In genomic region chr7:127392566-127393369, GRCh38 we compare ENCODE assay signal across 8 cellular contexts. TPM values are rescaled to one million over a fixed set of nuclear protein-coding genes. Genes with fewer than 3 reads are reported as not detected.
DNase-seq lines count a peak whose midpoint lies in the region; TF ChIP-seq lines count a peak whose summit lies in the region.

ZNF800 (minus strand) TSS chr7:127392708; CDS start chr7:127391557, 1,151 bp downstream.

- H3K36me3 ChIP-seq in H7 (replicated peaks; ENCODE audit: control insufficient read depth, insufficient read depth, low read length) (no peaks in the 10 kb centered on the region), MM.1S (replicated peaks; ENCODE audit: insufficient read depth, low read length) (no peaks in the 10 kb centered on the region; the same call in 1 of the 2 replicates), stomach smooth muscle (ENCODE audit: control insufficient read depth in 2 of 2, insufficient read depth in 2 of 2, low read length in 2 of 2) (peaks cover 0 to 4% of the 10 kb centered on the region in 2 donors)

- H3K4me1 ChIP-seq in MM.1S (ENCODE audit: low read length) (peaks cover 23% of the 10 kb centered on the region), stomach smooth muscle (ENCODE audit: control insufficient read depth, insufficient read depth, low read length) (peaks cover 10% of the 10 kb centered on the region)

- H3K4me2 ChIP-seq in MM.1S (ENCODE audit: low read depth, low read length) = peak within 1 kb of the TSS; percentile 96

- H3K36me3 Mint-ChIP-seq in neural crest cell (ENCODE audit: low read depth) = peaks cover 13% of the 10 kb centered on the region

- H3F3A ChIP-seq in MM.1S (ENCODE audit: insufficient read depth, low read length) = peaks cover 14% of the 10 kb centered on the region

- H3K27ac ChIP-seq in MM.1S (ENCODE audit: low read length) (peak within 1 kb of the TSS; percentile 91), stomach smooth muscle (ENCODE audit: low read length) (peak within 1 kb of the TSS; percentile 93)

- DNase-seq in ELR (ENCODE audit: low read depth) (peak; percentile 86), H7 (peak; percentile 91), MM.1S (peak; percentile 96), SIG-M5 treated with dmso at 0.1 percent for 504 hours (lab: John Stamatoyannopoulos, UW; ENCODE audit: unreplicated experiment) (peak; percentile 91), activated gamma-delta T cell treated with Interleukin-2 at 50 U/mL for 16 hours (peak; percentile 85), fibroblast of villous mesenchyme (ENCODE audit: low read depth) (peak; percentile 85), neural crest cell (ENCODE audit: low read depth, low spot score) (peak; percentile 72)

- TF ChIP-seq CTCF in MM.1S (IDR thresholded peaks at IDR 0.05; ENCODE audit: low read length) = no peak
- TF ChIP-seq CTCF in fibroblast of villous mesenchyme (IDR thresholded peaks at IDR 0.05; ENCODE audit: insufficient read depth, low read depth, low read length) = no peak
- no peak for TF ChIP-seq CTCF in neural crest cell (conservative IDR thresholded peaks at IDR 0.05)

- H3K4me3 Mint-ChIP-seq in neural crest cell = peak within 1 kb of the TSS; percentile 99

- peak within 1 kb of the TSS; percentile 93 for H2AFZ ChIP-seq in MM.1S (ENCODE audit: low read length)

- peaks cover 39% of the 10 kb centered on the region for H3K27me3 Mint-ChIP-seq in neural crest cell (ENCODE audit: low read depth)

- H3K4me3 ChIP-seq in H7 (ENCODE audit: insufficient read depth, low read depth, low read length) = peak within 1 kb of the TSS; percentile 74
- peak within 1 kb of the TSS; percentile 98 for H3K4me3 ChIP-seq in MM.1S (ENCODE audit: low read length)
- H3K4me3 ChIP-seq in fibroblast of villous mesenchyme (ENCODE audit: low read depth, low read length) = peak within 1 kb of the TSS; percentile 95
- peak within 1 kb of the TSS; percentile 80 to 87 for H3K4me3 ChIP-seq in stomach smooth muscle (ENCODE audit: low read length in 2 of 2)

- H4K20me1 ChIP-seq in MM.1S (ENCODE audit: insufficient read depth, low read length) = peaks cover 4% of the 10 kb centered on the region; the same call in 1 of the 2 replicates

- peaks cover 48% of the 10 kb centered on the region for H3K79me2 ChIP-seq in MM.1S (ENCODE audit: low read length)

- H3K9ac ChIP-seq in MM.1S (ENCODE audit: low read length) (peak within 1 kb of the TSS; percentile 98), stomach smooth muscle (ENCODE audit: low read length in 2 of 2) (peak within 1 kb of the TSS; percentile 83 to 93)

- H3K27ac Mint-ChIP-seq in neural crest cell (ENCODE audit: unreplicated experiment) = peak within 1 kb of the TSS; percentile 95

- H3K27me3 ChIP-seq in H7 (ENCODE audit: control insufficient read depth, insufficient read depth, low read length) = peaks cover 42% of the 10 kb centered on the region
- no peaks in the 10 kb centered on the region for H3K27me3 ChIP-seq in MM.1S (replicated peaks; ENCODE audit: insufficient read depth, low read length)
- H3K27me3 ChIP-seq in stomach smooth muscle (ENCODE audit: control insufficient read depth in 1 of 2, insufficient read depth in 2 of 2, low read length in 2 of 2) = no peaks in the 10 kb centered on the region

- H3K4me1 Mint-ChIP-seq in neural crest cell = peaks cover 28% of the 10 kb centered on the region

- H3K9me3 Mint-ChIP-seq in neural crest cell = no peaks in the 10 kb centered on the region

- no peaks in the 10 kb centered on the region for H3K9me2 ChIP-seq in MM.1S (replicated peaks; ENCODE audit: insufficient read depth, low read length)

- no peaks in the 10 kb centered on the region for H3K9me3 ChIP-seq in MM.1S (replicated peaks; ENCODE audit: insufficient read depth, low read length)
- no peaks in the 10 kb centered on the region for H3K9me3 ChIP-seq in stomach smooth muscle (ENCODE audit: control insufficient read depth in 2 of 2, low read length in 2 of 2)

RNA-seq across cellular contexts. Expression of gene ZNF800, which starts in this region (rescaled TPM):
- 2.4 and 4.6 TPM in 2 replicates for total RNA-seq in H7 (2014; rRNA removed; shearing (Covaris generic))
- 19.3 and 24.6 TPM in 2 replicates for total RNA-seq in fibroblast of villous mesenchyme
- total RNA-seq in neural crest cell = 29.5 and 29.8 TPM in 2 replicates

Comparison
In these comparisons a context has a peak if more than half of its experiments do, and no peak if none do; other contexts are left out.
1. Peak in every context shown above with its lines: DNase-seq, H3K4me3 ChIP-seq and H3K27ac ChIP-seq.